Comparison of ENCODE assay signal across 8 cellular contexts in genomic region chr3:44235604-44236484, GRCh38. TPM values are rescaled to one million over a fixed set of nuclear protein-coding genes. Genes with fewer than 3 reads are reported as not detected.
DNase-seq lines count a peak whose midpoint lies in the region; ATAC-seq and TF ChIP-seq lines count a peak whose summit lies in the region.

No MANE protein-coding gene starts in this region.

- no peak overlapping the region for H3K4me3 Mint-ChIP-seq in activated T-helper 1 cell treated with anti-CD3 and anti-CD28 coated beads, Interleukin-12 subunit alpha, Interleukin-12 subunit beta, Interleukin-2, Interleukin-4 antibody, amounts not matched to agents 30 ng/mL and 10 ng/mL and 1 ng/mL, durations not matched to agents 14 hours and 24 hours and 36 hours
- H3K4me3 Mint-ChIP-seq in nephron progenitor cell: no peak overlapping the region
- no peak overlapping the region for H3K4me3 Mint-ChIP-seq in stimulated activated naive CD8-positive, alpha-beta T cell treated with anti-CD3 and anti-CD28 coated beads, Interleukin-15, amount 100 ng/mL, for 72 hours

- H3K9me3 Mint-ChIP-seq in activated T-helper 1 cell treated with anti-CD3 and anti-CD28 coated beads, Interleukin-12 subunit alpha, Interleukin-12 subunit beta, Interleukin-2, Interleukin-4 antibody, amounts not matched to agents 30 ng/mL and 10 ng/mL and 1 ng/mL, durations not matched to agents 14 hours and 24 hours and 36 hours: no peaks in the 10 kb centered on the region
- H3K9me3 Mint-ChIP-seq in nephron progenitor cell: no peaks in the 10 kb centered on the region
- no peaks in the 10 kb centered on the region for H3K9me3 Mint-ChIP-seq in stimulated activated naive CD8-positive, alpha-beta T cell treated with anti-CD3 and anti-CD28 coated beads, Interleukin-15, amount 100 ng/mL, for 72 hours

- peak overlapping the region; percentile 35; the same call in 1 of the 2 replicates for H3K4me2 ChIP-seq in PC-9

- no peaks in the 10 kb centered on the region for H4K20me1 ChIP-seq in PC-9 (ENCODE audit: insufficient read depth)

- H3K27ac ChIP-seq in PC-9: no peak overlapping the region

- H3K4me3 ChIP-seq in PC-9 (no peak overlapping the region), fibroblast of the aortic adventitia (ENCODE audit: low read depth, low read length) (no peak overlapping the region)

- no TSS peak for BruUV-seq in PC-9 (replicated peaks; lab: Mats Ljungman, UMichigan)

- no peaks in the 10 kb centered on the region for H3F3A ChIP-seq in PC-9 (ENCODE audit: insufficient read depth, low read depth)

- DNase-seq in HUDEP-2 (lab: John Stamatoyannopoulos, UW; ENCODE audit: unreplicated experiment in 76 of 76) (peak in 47 of 76 experiments; percentile 1 to 62 (median 13)), PC-9 (peak; percentile 61 to 77), fibroblast of the aortic adventitia (ENCODE audit: low read depth) (peak; percentile 92), nephron progenitor cell (peak; percentile 53)
- peak; percentile 25 for DNase-seq in activated T-helper 1 cell treated with anti-CD3 and anti-CD28 coated beads, Interleukin-12 subunit alpha, Interleukin-12 subunit beta, Interleukin-2, Interleukin-4 antibody, amounts not matched to agents 30 ng/mL and 10 ng/mL and 1 ng/mL, durations not matched to agents 14 hours and 24 hours and 36 hours (ENCODE audit: low spot score)
- peak; percentile 34 to 52 for DNase-seq in stimulated activated naive CD8-positive, alpha-beta T cell treated with anti-CD3 and anti-CD28 coated beads, Interleukin-15, amount 100 ng/mL, for 72 hours

- peak; percentile 78 for ATAC-seq in stimulated activated naive CD8-positive, alpha-beta T cell treated with anti-CD3 and anti-CD28 coated beads, Interleukin-15, amount 100 ng/mL, for 72 hours
- ATAC-seq in HG03025 (IDR thresholded peaks at IDR 0.05; ENCODE audit: low FRiP score, unreplicated experiment): no peak

- no peak overlapping the region for H3K27ac Mint-ChIP-seq in activated T-helper 1 cell treated with anti-CD3 and anti-CD28 coated beads, Interleukin-12 subunit alpha, Interleukin-12 subunit beta, Interleukin-2, Interleukin-4 antibody, amounts not matched to agents 30 ng/mL and 10 ng/mL and 1 ng/mL, durations not matched to agents 14 hours and 24 hours and 36 hours
- no peak overlapping the region for H3K27ac Mint-ChIP-seq in nephron progenitor cell
- no peak overlapping the region for H3K27ac Mint-ChIP-seq in stimulated activated naive CD8-positive, alpha-beta T cell treated with anti-CD3 and anti-CD28 coated beads, Interleukin-15, amount 100 ng/mL, for 72 hours

- CTCF ChIA-PET in PC-9 (lab: Charles Lee): interaction anchor here (0.9 kb wide), 1 partner anchor 1071 kb away, joined by 3 read pairs; no protein-coding TSS in a partner anchor

- H3K36me3 ChIP-seq in PC-9 (ENCODE audit: low read depth): no peaks in the 10 kb centered on the region

- no peaks in the 10 kb centered on the region for H3K9me3 ChIP-seq in PC-9 (ENCODE audit: insufficient read depth, low read depth)

- no peak overlapping the region for H2AFZ ChIP-seq in PC-9

- peaks cover 7% of the 10 kb centered on the region for H3K4me1 Mint-ChIP-seq in activated T-helper 1 cell treated with anti-CD3 and anti-CD28 coated beads, Interleukin-12 subunit alpha, Interleukin-12 subunit beta, Interleukin-2, Interleukin-4 antibody, amounts not matched to agents 30 ng/mL and 10 ng/mL and 1 ng/mL, durations not matched to agents 14 hours and 24 hours and 36 hours (ENCODE audit: low read depth)
- peaks cover 19% of the 10 kb centered on the region for H3K4me1 Mint-ChIP-seq in nephron progenitor cell
- H3K4me1 Mint-ChIP-seq in stimulated activated naive CD8-positive, alpha-beta T cell treated with anti-CD3 and anti-CD28 coated beads, Interleukin-15, amount 100 ng/mL, for 72 hours: peaks cover 11% of the 10 kb centered on the region

- no peaks in the 10 kb centered on the region for H3K9me2 ChIP-seq in PC-9 (ENCODE audit: insufficient read depth)

- H3K4me1 ChIP-seq in PC-9 (replicated peaks; ENCODE audit: insufficient read depth): no peaks in the 10 kb centered on the region

- TF ChIP-seq CTCF in GM12873 (IDR thresholded peaks at IDR 0.05; ENCODE audit: insufficient read depth, low read depth, low read length, missing control alignments) (peak; percentile 72), PC-9 (conservative IDR thresholded peaks at IDR 0.05) (peak; percentile 78), fibroblast of the aortic adventitia (IDR thresholded peaks at IDR 0.05; ENCODE audit: insufficient read depth, low read length) (peak; percentile 75), nephron progenitor cell (IDR thresholded peaks at IDR 0.05) (peak; percentile 73)

- no peaks in the 10 kb centered on the region for H3K36me3 Mint-ChIP-seq in activated T-helper 1 cell treated with anti-CD3 and anti-CD28 coated beads, Interleukin-12 subunit alpha, Interleukin-12 subunit beta, Interleukin-2, Interleukin-4 antibody, amounts not matched to agents 30 ng/mL and 10 ng/mL and 1 ng/mL, durations not matched to agents 14 hours and 24 hours and 36 hours (ENCODE audit: low read depth)
- no peaks in the 10 kb centered on the region for H3K36me3 Mint-ChIP-seq in nephron progenitor cell (ENCODE audit: low read depth)

- POLR2A ChIA-PET in PC-9 (lab: Charles Lee; ENCODE audit: unreplicated experiment): no interaction called here

- intact Hi-C loops in PC-9 (cut with micrococcal nuclease; ENCODE audit: unreplicated experiment): loop anchor here (5.0 kb wide), 2 partner anchors 469 to 694 kb away; no protein-coding TSS in a partner anchor
- intact Hi-C loops in activated T-helper 1 cell treated with anti-CD3 and anti-CD28 coated beads, Interleukin-12 subunit alpha, Interleukin-12 subunit beta, Interleukin-2, Interleukin-4 antibody, amounts not matched to agents 30 ng/mL and 10 ng/mL and 1 ng/mL, durations not matched to agents 14 hours and 24 hours and 36 hours (cut with micrococcal nuclease): loop anchor here (1.0 kb wide), 1 partner anchor 692 kb away; no protein-coding TSS in a partner anchor

- H3K27me3 Mint-ChIP-seq in activated T-helper 1 cell treated with anti-CD3 and anti-CD28 coated beads, Interleukin-12 subunit alpha, Interleukin-12 subunit beta, Interleukin-2, Interleukin-4 antibody, amounts not matched to agents 30 ng/mL and 10 ng/mL and 1 ng/mL, durations not matched to agents 14 hours and 24 hours and 36 hours (ENCODE audit: insufficient read depth): peaks cover 5% of the 10 kb centered on the region
- H3K27me3 Mint-ChIP-seq in nephron progenitor cell (ENCODE audit: low read depth, poor library complexity): peaks cover 6% of the 10 kb centered on the region
- peaks cover 18% of the 10 kb centered on the region for H3K27me3 Mint-ChIP-seq in stimulated activated naive CD8-positive, alpha-beta T cell treated with anti-CD3 and anti-CD28 coated beads, Interleukin-15, amount 100 ng/mL, for 72 hours

- no peaks in the 10 kb centered on the region for H3K79me2 ChIP-seq in PC-9 (ENCODE audit: low read depth)

- H3K27me3 ChIP-seq in PC-9 (ENCODE audit: insufficient read depth, low read depth): no peaks in the 10 kb centered on the region

RNA-seq across cellular contexts. Expression of gene TOPAZ1, which starts 5.8 kb away (rescaled TPM):
- total RNA-seq in PC-9 (2021) (not detected in 2 replicates), fibroblast of the aortic adventitia (ENCODE audit: low replicate concordance) (not detected in 2 replicates)
- not detected in 2 replicates for total RNA-seq in activated T-helper 1 cell treated with anti-CD3 and anti-CD28 coated beads, Interleukin-12 subunit alpha, Interleukin-12 subunit beta, Interleukin-2, Interleukin-4 antibody, amounts not matched to agents 30 ng/mL and 10 ng/mL and 1 ng/mL, durations not matched to agents 14 hours and 24 hours and 36 hours

Comparison
In these comparisons a context has a peak if more than half of its experiments do, and no peak if none do; other contexts are left out.
1. DNase-seq: peak in every context shown above with its lines; median percentile 92 in fibroblast of the aortic adventitia; 69 in PC-9; 53 in nephron progenitor cell; 43 in stimulated activated naive CD8-positive, alpha-beta T cell treated with anti-CD3 and anti-CD28 coated beads, Interleukin-15, amount 100 ng/mL, for 72 hours; 25 in activated T-helper 1 cell treated with anti-CD3 and anti-CD28 coated beads, Interleukin-12 subunit alpha, Interleukin-12 subunit beta, Interleukin-2, Interleukin-4 antibody, amounts not matched to agents 30 ng/mL and 10 ng/mL and 1 ng/mL, durations not matched to agents 14 hours and 24 hours and 36 hours; 13 in HUDEP-2.